Comparison of ENCODE assay signal across 1 cellular context in the genomic region with DNA sequence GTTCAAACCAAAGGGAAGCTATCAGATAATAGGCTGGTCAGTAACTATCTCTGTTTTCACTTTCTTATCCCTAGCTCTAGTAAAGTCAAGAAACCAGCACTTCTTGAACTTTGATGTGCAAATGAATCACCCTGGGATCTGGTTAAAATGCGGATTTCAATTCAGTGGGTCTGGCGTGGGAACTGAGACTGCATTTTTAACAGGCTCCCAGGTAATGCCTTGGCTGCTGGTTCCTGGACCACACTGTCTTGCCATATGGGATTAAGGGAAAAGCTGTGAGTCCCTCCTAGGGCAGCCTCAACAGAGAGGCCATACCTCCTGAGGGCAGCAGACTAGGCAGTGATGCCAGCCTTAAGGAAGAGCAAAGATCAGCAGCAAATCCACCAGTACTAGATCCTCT.
TF ChIP-seq lines count a peak whose summit lies in the region.

No MANE protein-coding gene starts in this region.

TF ChIP-seq in H1, 55 proteins besides CTCF, POLR2A, EP300 and RAD21:
- TF ChIP-seq EZH2 (IDR thresholded peaks at IDR 0.05; ENCODE audit: low read depth, low read length, severe bottlenecking), result no peak
- TF ChIP-seq FOSL1 (IDR thresholded peaks at IDR 0.05; ENCODE audit: insufficient read depth, low read depth, low read length), result no peak
- TF ChIP-seq, protein P1, sequence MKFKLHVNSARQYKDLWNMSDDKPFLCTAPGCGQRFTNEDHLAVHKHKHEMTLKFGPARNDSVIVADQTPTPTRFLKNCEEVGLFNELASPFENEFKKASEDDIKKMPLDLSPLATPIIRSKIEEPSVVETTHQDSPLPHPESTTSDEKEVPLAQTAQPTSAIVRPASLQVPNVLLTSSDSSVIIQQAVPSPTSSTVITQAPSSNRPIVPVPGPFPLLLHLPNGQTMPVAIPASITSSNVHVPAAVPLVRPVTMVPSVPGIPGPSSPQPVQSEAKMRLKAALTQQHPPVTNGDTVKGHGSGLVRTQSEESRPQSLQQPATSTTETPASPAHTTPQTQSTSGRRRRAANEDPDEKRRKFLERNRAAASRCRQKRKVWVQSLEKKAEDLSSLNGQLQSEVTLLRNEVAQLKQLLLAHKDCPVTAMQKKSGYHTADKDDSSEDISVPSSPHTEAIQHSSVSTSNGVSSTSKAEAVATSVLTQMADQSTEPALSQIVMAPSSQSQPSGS (IDR thresholded peaks at IDR 0.05; ENCODE audit: low read length), result no peak
- no peak for TF ChIP-seq POLR2AphosphoS5 (IDR thresholded peaks at IDR 0.05; ENCODE audit: low read depth, low read length)
- no peak for TF ChIP-seq TCF12 (IDR thresholded peaks at IDR 0.05; ENCODE audit: low read depth, low read length)
- TF ChIP-seq SRF (IDR thresholded peaks at IDR 0.05; ENCODE audit: low read depth, low read length), result no peak
- TF ChIP-seq HDAC6 (IDR thresholded peaks at IDR 0.05; ENCODE audit: low read depth, low read length), result no peak
- no peak for TF ChIP-seq CEBPB (IDR thresholded peaks at IDR 0.05; ENCODE audit: low read depth, low read length)
- TF ChIP-seq TAF1 (IDR thresholded peaks at IDR 0.05; ENCODE audit: low read depth, low read length), result no peak
- no peak for TF ChIP-seq SIN3A (conservative IDR thresholded peaks at IDR 0.05 in 1 of 2, IDR thresholded peaks at IDR 0.05 in 1 of 2; ENCODE audit: low read depth in 1 of 2, low read length in 2 of 2)
- TF ChIP-seq SP4 (IDR thresholded peaks at IDR 0.05; ENCODE audit: low read length), result no peak
- TF ChIP-seq, protein P2, sequence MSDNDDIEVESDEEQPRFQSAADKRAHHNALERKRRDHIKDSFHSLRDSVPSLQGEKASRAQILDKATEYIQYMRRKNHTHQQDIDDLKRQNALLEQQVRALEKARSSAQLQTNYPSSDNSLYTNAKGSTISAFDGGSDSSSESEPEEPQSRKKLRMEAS (IDR thresholded peaks at IDR 0.05), result no peak
- TF ChIP-seq, protein P3, sequence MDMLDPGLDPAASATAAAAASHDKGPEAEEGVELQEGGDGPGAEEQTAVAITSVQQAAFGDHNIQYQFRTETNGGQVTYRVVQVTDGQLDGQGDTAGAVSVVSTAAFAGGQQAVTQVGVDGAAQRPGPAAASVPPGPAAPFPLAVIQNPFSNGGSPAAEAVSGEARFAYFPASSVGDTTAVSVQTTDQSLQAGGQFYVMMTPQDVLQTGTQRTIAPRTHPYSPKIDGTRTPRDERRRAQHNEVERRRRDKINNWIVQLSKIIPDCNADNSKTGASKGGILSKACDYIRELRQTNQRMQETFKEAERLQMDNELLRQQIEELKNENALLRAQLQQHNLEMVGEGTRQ (IDR thresholded peaks at IDR 0.05; ENCODE audit: low read length), result no peak
- no peak for TF ChIP-seq ASH2L (IDR thresholded peaks at IDR 0.05; ENCODE audit: low read length)
- TF ChIP-seq NANOG (IDR thresholded peaks at IDR 0.05; ENCODE audit: insufficient read depth, low read depth, low read length, poor library complexity, severe bottlenecking), result no peak
